ENCODE assay signal across 17 cellular contexts in the genomic region with DNA sequence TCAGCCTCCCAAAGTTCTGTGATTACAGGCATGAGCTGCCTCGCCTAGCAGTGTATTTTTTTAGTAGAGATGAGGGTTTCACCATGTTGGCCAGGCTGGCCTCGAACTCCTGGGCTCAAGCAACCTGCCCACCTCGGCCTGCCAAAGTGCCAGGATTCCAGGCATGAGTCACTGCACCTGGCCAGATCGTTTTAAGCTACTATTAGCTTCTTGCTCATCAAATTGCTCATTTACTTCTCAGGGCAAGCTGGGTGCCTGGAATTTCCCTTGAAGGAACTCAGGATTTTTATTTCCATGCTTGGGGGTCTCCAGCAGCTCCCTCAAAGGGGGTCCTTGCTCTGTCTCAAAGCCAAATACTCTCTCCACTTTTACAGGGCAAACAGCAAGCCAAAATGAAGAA.
"Had no signal": no experiment of that assay in that cellular context is flagged by ENCODE, and none has a peak within 500 bp of the region (broad histone marks: within the 10 kb centered on the region; RNA-seq: fewer than 3 reads in every experiment).

No MANE protein-coding gene starts in this region.

- H3K36me3 ChIP-seq: adrenal gland, gastrocnemius medialis, heart right ventricle, transverse colon had no signal

- FAIRE-seq: islet of Langerhans, TTC549 had no signal

- H3K27me3 ChIP-seq: adrenal gland, gastrocnemius medialis, heart right ventricle, transverse colon had no signal

- DNase-seq: activated CD4-positive, alpha-beta T cell treated with anti-CD3 and anti-CD28 coated beads for 4 hours; activated CD8-positive, alpha-beta T cell treated with anti-CD3 and anti-CD28 coated beads for 36 hours; activated effector memory CD4-positive, alpha-beta T cell treated with anti-CD3 and anti-CD28 coated beads, Interleukin-2, amount 50 U/mL, for 16 hours; activated T-cell treated with anti-CD3 and anti-CD28 coated beads, Interleukin-2, amount 50 U/mL, for 48 hours; adrenal gland; cortex of kidney; effector CD8-positive, alpha-beta T cell; mesendoderm; stimulated activated CD4-positive, alpha-beta T cell treated with anti-CD3 and anti-CD28 coated beads, Interleukin-2, amount 100 ng/mL, for 48 hours; stimulated activated naive CD4-positive, alpha-beta T cell; SW 1271; transverse colon had no signal

- H3K9me3 ChIP-seq: adrenal gland, gastrocnemius medialis, transverse colon had no signal

- H3K4me1 ChIP-seq: adrenal gland, gastrocnemius medialis, heart right ventricle, transverse colon had no signal

- ATAC-seq: activated CD8-positive, alpha-beta T cell treated with anti-CD3 and anti-CD28 coated beads for 36 hours; WTC11 had no signal

- H3K4me3 ChIP-seq: adrenal gland, gastrocnemius medialis, heart right ventricle, transverse colon had no signal

- H3K27ac ChIP-seq: adrenal gland, gastrocnemius medialis, heart right ventricle, transverse colon had no signal
